18 cellular contexts compared by ENCODE assay signal in the genomic region with DNA sequence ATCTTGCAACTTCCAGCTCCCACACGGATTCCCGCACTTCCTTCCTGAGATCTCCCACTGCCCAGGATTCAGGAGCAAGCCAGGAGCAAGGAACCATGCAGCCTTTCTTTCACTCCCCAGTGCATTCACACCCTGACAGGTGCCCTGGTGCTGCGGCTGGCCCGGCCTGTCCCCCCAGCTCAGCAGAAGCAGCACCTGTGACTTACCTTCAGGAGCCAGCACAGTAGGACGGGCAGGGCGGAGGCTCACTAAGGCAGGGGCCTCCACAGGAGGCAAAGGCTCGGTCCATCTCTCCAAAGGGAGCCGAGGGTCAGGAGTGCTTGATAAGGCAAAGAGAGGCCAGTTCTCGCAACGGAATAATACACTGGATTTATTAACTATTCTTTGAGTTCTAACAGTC. TPM values are rescaled to one million over a fixed set of nuclear protein-coding genes. Genes with fewer than 3 reads are reported as not detected.
DNase-seq lines count a peak whose midpoint lies in the region; ATAC-seq and TF ChIP-seq lines count a peak whose summit lies in the region.
"Had no signal": no experiment of that assay in that cellular context is flagged by ENCODE, and none has a peak within 500 bp of the region (broad histone marks: within the 10 kb centered on the region; RNA-seq: fewer than 3 reads in every experiment).

No MANE protein-coding gene starts in this region.

- H3K36me3 ChIP-seq in BLaER1 treated with 17β-estradiol and CSF1 and Interleukin-3, amounts not matched to agents 10 nM and 100 nM, result no peaks in the 10 kb centered on the region
- no peaks in the 10 kb centered on the region for H3K36me3 ChIP-seq in Karpas-422 (ENCODE audit: insufficient read depth, low read length)
- H3K36me3 ChIP-seq: MG63, Peyer's patch had no signal

- H3K9me3 ChIP-seq in BLaER1 treated with 17β-estradiol and CSF1 and Interleukin-3, amounts not matched to agents 10 nM and 100 nM (replicated peaks in 1 of 11), result no peaks in the 10 kb centered on the region
- no peaks in the 10 kb centered on the region for H3K9me3 ChIP-seq in Karpas-422 (ENCODE audit: low read length)
- H3K9me3 ChIP-seq: MG63, Peyer's patch had no signal

- no peaks in the 10 kb centered on the region for H3K79me2 ChIP-seq in Karpas-422 (ENCODE audit: low read length)

- H3K27me3 Mint-ChIP-seq in dendritic cell treated with granulocyte-macrophage colony-stimulating factor and Interleukin-4, amounts not matched to agents 40 ng/mL and 50 ng/mL, for 4 days, result peaks cover 33% of the 10 kb centered on the region
- H3K27me3 Mint-ChIP-seq in progenitor cell of endocrine pancreas, result peaks cover 31% of the 10 kb centered on the region
- peaks cover 17% of the 10 kb centered on the region for H3K27me3 Mint-ChIP-seq in chondrocyte (ENCODE audit: low read depth)

- H2AFZ ChIP-seq in Karpas-422 (ENCODE audit: low read length), result no peak overlapping the region

- no peak for ATAC-seq in GM21576 (IDR thresholded peaks at IDR 0.05; ENCODE audit: unreplicated experiment)
- ATAC-seq: T-cell had no signal

- intact Hi-C loops in dendritic cell treated with granulocyte-macrophage colony-stimulating factor and Interleukin-4, amounts not matched to agents 40 ng/mL and 50 ng/mL, for 4 days (cut with micrococcal nuclease), result loop anchor here (2.0 kb wide), 1 partner anchor 61 kb away; no protein-coding TSS in a partner anchor

- H3K4me1 ChIP-seq in BLaER1 treated with 17β-estradiol and CSF1 and Interleukin-3, amounts not matched to agents 10 nM and 100 nM, result peaks cover 63 to 87% (median 70%) of the 10 kb centered on the region in 10 experiments
- H3K4me1 ChIP-seq in Karpas-422 (ENCODE audit: low read length), result peaks cover 34% of the 10 kb centered on the region

- H3K9me3 Mint-ChIP-seq in dendritic cell treated with granulocyte-macrophage colony-stimulating factor and Interleukin-4, amounts not matched to agents 40 ng/mL and 50 ng/mL, for 4 days, result no peaks in the 10 kb centered on the region
- H3K9me3 Mint-ChIP-seq in progenitor cell of endocrine pancreas (ENCODE audit: low read depth), result no peaks in the 10 kb centered on the region
- H3K9me3 Mint-ChIP-seq in chondrocyte (ENCODE audit: low read depth), result no peaks in the 10 kb centered on the region
- H3K9me3 Mint-ChIP-seq: CD4-positive, CD25-positive, alpha-beta regulatory T cell; T-cell had no signal

- peak overlapping the region; percentile 54 for H3K27ac Mint-ChIP-seq in dendritic cell treated with granulocyte-macrophage colony-stimulating factor and Interleukin-4, amounts not matched to agents 40 ng/mL and 50 ng/mL, for 4 days
- H3K27ac Mint-ChIP-seq in progenitor cell of endocrine pancreas, result peak overlapping the region; percentile 30
- H3K27ac Mint-ChIP-seq in chondrocyte (ENCODE audit: unreplicated experiment), result no peak overlapping the region
- H3K27ac Mint-ChIP-seq: CD4-positive, CD25-positive, alpha-beta regulatory T cell; T-cell had no signal

- peak overlapping the region in 8 of 11 experiments; percentile 6 to 48 (median 38); a peak in 10 of 22 replicates for H3K27ac ChIP-seq in BLaER1 treated with 17β-estradiol and CSF1 and Interleukin-3, amounts not matched to agents 10 nM and 100 nM
- no peak overlapping the region for H3K27ac ChIP-seq in Karpas-422 (ENCODE audit: low read length)
- H3K27ac ChIP-seq: Peyer's patch had no signal

- H3K27me3 ChIP-seq in BLaER1 treated with 17β-estradiol and CSF1 and Interleukin-3, amounts not matched to agents 10 nM and 100 nM, result peaks cover 35 to 51% (median 45%) of the 10 kb centered on the region in 11 experiments
- H3K27me3 ChIP-seq in Karpas-422 (ENCODE audit: low read length), result no peaks in the 10 kb centered on the region

- TF ChIP-seq CTCF in progenitor cell of endocrine pancreas (IDR thresholded peaks at IDR 0.05; ENCODE audit: unreplicated experiment) (no peak), chondrocyte (IDR thresholded peaks at IDR 0.05) (no peak)

- no peaks in the 10 kb centered on the region for H3K9me2 ChIP-seq in Karpas-422 (replicated peaks; ENCODE audit: insufficient read depth, low read length)

- peaks cover 0 to 25% (median 8%) of the 10 kb centered on the region in 11 experiments; a peak in 9 of 22 replicates for H4K20me1 ChIP-seq in BLaER1 treated with 17β-estradiol and CSF1 and Interleukin-3, amounts not matched to agents 10 nM and 100 nM
- no peaks in the 10 kb centered on the region for H4K20me1 ChIP-seq in Karpas-422 (ENCODE audit: insufficient read depth, low read depth, low read length)

- H3K4me2 ChIP-seq in BLaER1 treated with 17β-estradiol and CSF1 and Interleukin-3, amounts not matched to agents 10 nM and 100 nM, result peak overlapping the region; percentile 94 to 99 (median 96)
- peak overlapping the region; percentile 71 for H3K4me2 ChIP-seq in Karpas-422 (ENCODE audit: low read depth, low read length, poor library complexity, severe bottlenecking)

- H3K9ac ChIP-seq in BLaER1 treated with 17β-estradiol and CSF1 and Interleukin-3, amounts not matched to agents 10 nM and 100 nM, result peak overlapping the region in 9 of 11 experiments; percentile 5 to 59 (median 40); a peak in 12 of 22 replicates
- H3K9ac ChIP-seq in Karpas-422 (ENCODE audit: low read length), result peak overlapping the region; percentile 35

- H3K4me1 Mint-ChIP-seq in dendritic cell treated with granulocyte-macrophage colony-stimulating factor and Interleukin-4, amounts not matched to agents 40 ng/mL and 50 ng/mL, for 4 days (ENCODE audit: low read depth), result peaks cover 54% of the 10 kb centered on the region
- H3K4me1 Mint-ChIP-seq in progenitor cell of endocrine pancreas (ENCODE audit: low read depth), result peaks cover 12% of the 10 kb centered on the region
- no peaks in the 10 kb centered on the region for H3K4me1 Mint-ChIP-seq in chondrocyte (ENCODE audit: low read depth)

- peaks cover 6% of the 10 kb centered on the region for H3K36me3 Mint-ChIP-seq in dendritic cell treated with granulocyte-macrophage colony-stimulating factor and Interleukin-4, amounts not matched to agents 40 ng/mL and 50 ng/mL, for 4 days (ENCODE audit: low read depth)
- H3K36me3 Mint-ChIP-seq in progenitor cell of endocrine pancreas (ENCODE audit: insufficient read depth), result peaks cover 3% of the 10 kb centered on the region
- H3K36me3 Mint-ChIP-seq in chondrocyte (ENCODE audit: low read depth), result no peaks in the 10 kb centered on the region
- H3K36me3 Mint-ChIP-seq: CD4-positive, CD25-positive, alpha-beta regulatory T cell; T-cell had no signal

- H3K4me3 Mint-ChIP-seq in dendritic cell treated with granulocyte-macrophage colony-stimulating factor and Interleukin-4, amounts not matched to agents 40 ng/mL and 50 ng/mL, for 4 days, result no peak overlapping the region
- H3K4me3 Mint-ChIP-seq in progenitor cell of endocrine pancreas (ENCODE audit: low read depth) (no peak overlapping the region), chondrocyte (ENCODE audit: unreplicated experiment) (no peak overlapping the region)
- H3K4me3 Mint-ChIP-seq: B cell, T-cell had no signal

- DNase-seq in Karpas-422, result no peak
- DNase-seq in progenitor cell of endocrine pancreas (ENCODE audit: low spot score, unreplicated experiment), result no peak
- DNase-seq in OCI-M1 (lab: John Stamatoyannopoulos, UW), result no peak
- no peak for DNase-seq in chondrocyte (ENCODE audit: low spot score)
- DNase-seq: CD4-positive, CD25-positive, alpha-beta regulatory T cell; DMS153; GOT3; HCEC 1CT; MG63; NCI-H2029; NCI-H446 treated with DMSO at 0.1 percent for 48 hours; NCI-H526; Peyer's patch; T-cell had no signal

- peak overlapping the region in 9 of 10 experiments; percentile 13 to 59 (median 32); a peak in 15 of 20 replicates for H3K4me3 ChIP-seq in BLaER1 treated with 17β-estradiol and CSF1 and Interleukin-3, amounts not matched to agents 10 nM and 100 nM
- H3K4me3 ChIP-seq in Karpas-422 (ENCODE audit: low read length), result peak overlapping the region; percentile 49
- H3K4me3 ChIP-seq: MG63, Peyer's patch had no signal

RNA-seq across cellular contexts. Expression of a gene that starts 4.8 kb away (rescaled TPM):
- not detected in 2 replicates for total RNA-seq in Karpas-422 (2014; rRNA removed; shearing (Covaris generic); ENCODE audit: low replicate concordance)
- total RNA-seq in progenitor cell of endocrine pancreas, result not detected in 2 replicates
- total RNA-seq in chondrocyte, result 0.25 to 1.1 TPM in 2 of 3 replicates, not detected in the other
- total RNA-seq: Peyer's patch had no signal

RNA-seq across cellular contexts. Expression of a gene that starts 29.7 kb away (rescaled TPM):
- 4.3 and 8.7 TPM in 2 replicates for total RNA-seq in Karpas-422 (2014; rRNA removed; shearing (Covaris generic); ENCODE audit: low replicate concordance)
- total RNA-seq in progenitor cell of endocrine pancreas (2.5 and 2.8 TPM in 2 replicates), chondrocyte (1.4 to 3.4 TPM (median 2.8 TPM) in 3 replicates)

RNA-seq across cellular contexts. Expression of a gene that starts 39.2 kb away (rescaled TPM):
- 0.45 and 0.69 TPM in 2 replicates for total RNA-seq in Karpas-422 (2014; rRNA removed; shearing (Covaris generic); ENCODE audit: low replicate concordance)
- total RNA-seq in progenitor cell of endocrine pancreas (13.2 and 13.8 TPM in 2 replicates), chondrocyte (0.37 to 0.41 TPM in 2 of 3 replicates, not detected in the other)
- total RNA-seq: CD4-positive, CD25-positive, alpha-beta regulatory T cell had no signal

RNA-seq across cellular contexts. Expression of a gene that starts 45.5 kb away (rescaled TPM):
- total RNA-seq in Karpas-422 (2014; rRNA removed; shearing (Covaris generic); ENCODE audit: low replicate concordance), result 5.8 and 9.2 TPM in 2 replicates
- total RNA-seq in progenitor cell of endocrine pancreas (12.9 and 14.9 TPM in 2 replicates), chondrocyte (68.8 to 128 TPM (median 80.6 TPM) in 3 replicates)
